Comparison of ENCODE assay signal across 24 cellular contexts in genomic region chr7:35267372-35267771, GRCh38. TPM values are rescaled to one million over a fixed set of nuclear protein-coding genes. Genes with fewer than 3 reads are reported as not detected.
"Had no signal": no experiment of that assay in that cellular context is flagged by ENCODE, and none has a peak within 500 bp of the region (broad histone marks: within the 10 kb centered on the region; RNA-seq: fewer than 3 reads in every experiment).

No MANE protein-coding gene starts in this region.

- DNase-seq: occipital lobe; ovary; psoas muscle; right cardiac atrium; right lobe of liver; sigmoid colon; small intestine; stimulated activated CD4-positive, alpha-beta T cell treated with anti-CD3 and anti-CD28 coated beads, Interleukin-15, amount 100 ng/mL, for 24 hours; stimulated activated CD4-positive, alpha-beta T cell treated with anti-CD3 and anti-CD28 coated beads, Interleukin-2, amount 100 ng/mL, for 24 hours; stimulated activated CD4-positive, alpha-beta T cell treated with anti-CD3 and anti-CD28 coated beads, Interleukin-2, amount 100 ng/mL, for 48 hours; stimulated activated CD4-positive, alpha-beta T cell treated with anti-CD3 and anti-CD28 coated beads, Interleukin-4, amount 100 ng/mL, for 24 hours; stimulated activated naive B cell treated with anti-CD40 and anti-IgM and Interleukin-4, amounts not matched to agents 10 μg/mL and 1 μg/mL and 100 μg/mL, for 72 hours; stimulated activated naive CD4-positive, alpha-beta T cell treated with Interleukin-2 at 50 U/mL for 16 hours; stomach; thyroid gland; trophoblast cell had no signal

- H2AFZ ChIP-seq: neural progenitor cell, parathyroid adenoma had no signal

- H3K4me3 ChIP-seq: neural progenitor cell, ovary, psoas muscle, right lobe of liver, sigmoid colon, stomach, thoracic aorta, thyroid gland, tibial nerve, upper lobe of left lung, vagina had no signal

- H3K27ac ChIP-seq: neural progenitor cell, ovary, parathyroid adenoma, psoas muscle, right lobe of liver, sigmoid colon, stomach, thoracic aorta, thyroid gland, tibial nerve, upper lobe of left lung, vagina had no signal

- H3K4me1 ChIP-seq: neural progenitor cell, parathyroid adenoma, psoas muscle, right lobe of liver, stomach, thyroid gland, tibial nerve, upper lobe of left lung, vagina had no signal

- H3K4me2 ChIP-seq: neural progenitor cell had no signal

- H3K9me3 ChIP-seq: ovary, psoas muscle, right lobe of liver, sigmoid colon, stomach, thoracic aorta, thyroid gland, tibial nerve, upper lobe of left lung, vagina had no signal

- H3K36me3 ChIP-seq: neural progenitor cell, ovary, right lobe of liver, sigmoid colon, stomach, thoracic aorta, thyroid gland, tibial nerve, upper lobe of left lung, vagina had no signal

- ATAC-seq: psoas muscle; right cardiac atrium; right lobe of liver; stimulated activated effector memory CD8-positive, alpha-beta T cell treated with anti-CD3 and anti-CD28 coated beads, Interleukin-12 subunit alpha, Interleukin-12 subunit beta, amount 100 ng/mL, for 72 hours; stimulated activated naive B cell treated with anti-CD40 and anti-IgM and Interleukin-4, amounts not matched to agents 10 μg/mL and 1 μg/mL and 100 μg/mL, for 72 hours had no signal

- H3K27me3 ChIP-seq: ovary, right lobe of liver, vagina had no signal

- H3K79me2 ChIP-seq: parathyroid adenoma had no signal

- H3K9ac ChIP-seq: neural progenitor cell, parathyroid adenoma had no signal

RNA-seq across cellular contexts. Expression of gene TBX20, which starts 13.5 kb away (rescaled TPM):
- polyA plus RNA-seq: neural cell, ovary, psoas muscle, small intestine, stomach had no signal
